1 cellular context compared by ENCODE assay signal in genomic region chr1:248924696-248925532, GRCh38.
A peak's percentile ranks its signal among the peaks of the same experiment; 100 is the strongest.
TF ChIP-seq lines count a peak whose summit lies in the region.

No MANE protein-coding gene starts in this region.

TF ChIP-seq in K562, 482 proteins besides CTCF, POLR2A, EP300 and RAD21 (continued from another document):
- TF ChIP-seq, protein P1, sequence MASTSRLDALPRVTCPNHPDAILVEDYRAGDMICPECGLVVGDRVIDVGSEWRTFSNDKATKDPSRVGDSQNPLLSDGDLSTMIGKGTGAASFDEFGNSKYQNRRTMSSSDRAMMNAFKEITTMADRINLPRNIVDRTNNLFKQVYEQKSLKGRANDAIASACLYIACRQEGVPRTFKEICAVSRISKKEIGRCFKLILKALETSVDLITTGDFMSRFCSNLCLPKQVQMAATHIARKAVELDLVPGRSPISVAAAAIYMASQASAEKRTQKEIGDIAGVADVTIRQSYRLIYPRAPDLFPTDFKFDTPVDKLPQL (IDR thresholded peaks at IDR 0.05; ENCODE audit: extremely low read depth, insufficient read length): no peak
- TF ChIP-seq GTF2E2 (tag; IDR thresholded peaks at IDR 0.05): 0 out of 2 replicates have a peak, but pooled peaks have one; percentile 21
- no peak for TF ChIP-seq MEF2A (IDR thresholded peaks at IDR 0.05; ENCODE audit: control insufficient read depth, low read depth, low read length)
- peak; percentile 15; the same call in 1 of the 2 replicates for TF ChIP-seq ZNF583 (CRISPR knock-in tag; IDR thresholded peaks at IDR 0.05)
- no peak for TF ChIP-seq GTF3C2 (IDR thresholded peaks at IDR 0.05; ENCODE audit: borderline replicate concordance, extremely low read depth, insufficient read length)
- TF ChIP-seq, protein P2, sequence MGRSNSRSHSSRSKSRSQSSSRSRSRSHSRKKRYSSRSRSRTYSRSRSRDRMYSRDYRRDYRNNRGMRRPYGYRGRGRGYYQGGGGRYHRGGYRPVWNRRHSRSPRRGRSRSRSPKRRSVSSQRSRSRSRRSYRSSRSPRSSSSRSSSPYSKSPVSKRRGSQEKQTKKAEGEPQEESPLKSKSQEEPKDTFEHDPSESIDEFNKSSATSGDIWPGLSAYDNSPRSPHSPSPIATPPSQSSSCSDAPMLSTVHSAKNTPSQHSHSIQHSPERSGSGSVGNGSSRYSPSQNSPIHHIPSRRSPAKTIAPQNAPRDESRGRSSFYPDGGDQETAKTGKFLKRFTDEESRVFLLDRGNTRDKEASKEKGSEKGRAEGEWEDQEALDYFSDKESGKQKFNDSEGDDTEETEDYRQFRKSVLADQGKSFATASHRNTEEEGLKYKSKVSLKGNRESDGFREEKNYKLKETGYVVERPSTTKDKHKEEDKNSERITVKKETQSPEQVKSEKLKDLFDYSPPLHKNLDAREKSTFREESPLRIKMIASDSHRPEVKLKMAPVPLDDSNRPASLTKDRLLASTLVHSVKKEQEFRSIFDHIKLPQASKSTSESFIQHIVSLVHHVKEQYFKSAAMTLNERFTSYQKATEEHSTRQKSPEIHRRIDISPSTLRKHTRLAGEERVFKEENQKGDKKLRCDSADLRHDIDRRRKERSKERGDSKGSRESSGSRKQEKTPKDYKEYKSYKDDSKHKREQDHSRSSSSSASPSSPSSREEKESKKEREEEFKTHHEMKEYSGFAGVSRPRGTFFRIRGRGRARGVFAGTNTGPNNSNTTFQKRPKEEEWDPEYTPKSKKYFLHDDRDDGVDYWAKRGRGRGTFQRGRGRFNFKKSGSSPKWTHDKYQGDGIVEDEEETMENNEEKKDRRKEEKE (IDR thresholded peaks at IDR 0.05; ENCODE audit: borderline replicate concordance in 1 of 2, control insufficient read depth in 1 of 2, low read depth in 2 of 2, low read length in 1 of 2): no peak
- no peak for TF ChIP-seq ZNF717 (CRISPR knock-in tag; IDR thresholded peaks at IDR 0.05)
- 0 out of 2 replicates have a peak, but pooled peaks have one; percentile 20 for TF ChIP-seq FOXK1 (CRISPR knock-in tag; IDR thresholded peaks at IDR 0.05; ENCODE audit: borderline replicate concordance)
- TF ChIP-seq PTBP1 (IDR thresholded peaks at IDR 0.05; ENCODE audit: low read depth, low read length): no peak
- TF ChIP-seq LCOR (CRISPR knock-in tag; IDR thresholded peaks at IDR 0.05): peak; percentile 69
- TF ChIP-seq, protein P3, sequence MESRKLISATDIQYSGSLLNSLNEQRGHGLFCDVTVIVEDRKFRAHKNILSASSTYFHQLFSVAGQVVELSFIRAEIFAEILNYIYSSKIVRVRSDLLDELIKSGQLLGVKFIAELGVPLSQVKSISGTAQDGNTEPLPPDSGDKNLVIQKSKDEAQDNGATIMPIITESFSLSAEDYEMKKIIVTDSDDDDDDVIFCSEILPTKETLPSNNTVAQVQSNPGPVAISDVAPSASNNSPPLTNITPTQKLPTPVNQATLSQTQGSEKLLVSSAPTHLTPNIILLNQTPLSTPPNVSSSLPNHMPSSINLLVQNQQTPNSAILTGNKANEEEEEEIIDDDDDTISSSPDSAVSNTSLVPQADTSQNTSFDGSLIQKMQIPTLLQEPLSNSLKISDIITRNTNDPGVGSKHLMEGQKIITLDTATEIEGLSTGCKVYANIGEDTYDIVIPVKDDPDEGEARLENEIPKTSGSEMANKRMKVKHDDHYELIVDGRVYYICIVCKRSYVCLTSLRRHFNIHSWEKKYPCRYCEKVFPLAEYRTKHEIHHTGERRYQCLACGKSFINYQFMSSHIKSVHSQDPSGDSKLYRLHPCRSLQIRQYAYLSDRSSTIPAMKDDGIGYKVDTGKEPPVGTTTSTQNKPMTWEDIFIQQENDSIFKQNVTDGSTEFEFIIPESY (CRISPR knock-in tag; IDR thresholded peaks at IDR 0.05): peak; percentile 86
- peak; percentile 66; the same call in 1 of the 2 replicates for TF ChIP-seq ESRRA (IDR thresholded peaks at IDR 0.05; ENCODE audit: borderline replicate concordance, low read depth)
- TF ChIP-seq PRPF4 (IDR thresholded peaks at IDR 0.05; ENCODE audit: insufficient read depth, low read depth, low read length, poor library complexity, severe bottlenecking): no peak
- no peak for TF ChIP-seq RFX5 (IDR thresholded peaks at IDR 0.05; ENCODE audit: low read depth, low read length)
- peak; percentile 80 for TF ChIP-seq NFE2 (IDR thresholded peaks at IDR 0.05; ENCODE audit: low read depth)
- no peak for TF ChIP-seq EHMT2 (IDR thresholded peaks at IDR 0.05)
- TF ChIP-seq HES1 (IDR thresholded peaks at IDR 0.05; ENCODE audit: low read depth): no peak
- TF ChIP-seq ZBTB17 (CRISPR knock-in tag; IDR thresholded peaks at IDR 0.05): 0 out of 2 replicates have a peak, but pooled peaks have one; percentile 37
- no peak for TF ChIP-seq TSHZ1 (CRISPR knock-in tag; IDR thresholded peaks at IDR 0.05)
- no peak for TF ChIP-seq PTRF (tag; IDR thresholded peaks at IDR 0.05)
- no peak for TF ChIP-seq KDM2B (CRISPR knock-in tag; IDR thresholded peaks at IDR 0.05)
- TF ChIP-seq RREB1 (CRISPR knock-in tag; IDR thresholded peaks at IDR 0.05): no peak
- 0 out of 2 replicates have a peak, but pooled peaks have one; percentile 6 for TF ChIP-seq MAFG (tag; conservative IDR thresholded peaks at IDR 0.05)
- no peak for TF ChIP-seq CREBBP (IDR thresholded peaks at IDR 0.05; ENCODE audit: low read depth, low read length)
- TF ChIP-seq CREM (IDR thresholded peaks at IDR 0.05; ENCODE audit: low read depth): peak; percentile 34; the same call in 1 of the 2 replicates
- 0 out of 2 replicates have a peak, but pooled peaks have one; percentile 31 for TF ChIP-seq POLR2H (tag; IDR thresholded peaks at IDR 0.05; ENCODE audit: low read depth)
